Comparison of ENCODE assay signal across 19 cellular contexts in the genomic region with DNA sequence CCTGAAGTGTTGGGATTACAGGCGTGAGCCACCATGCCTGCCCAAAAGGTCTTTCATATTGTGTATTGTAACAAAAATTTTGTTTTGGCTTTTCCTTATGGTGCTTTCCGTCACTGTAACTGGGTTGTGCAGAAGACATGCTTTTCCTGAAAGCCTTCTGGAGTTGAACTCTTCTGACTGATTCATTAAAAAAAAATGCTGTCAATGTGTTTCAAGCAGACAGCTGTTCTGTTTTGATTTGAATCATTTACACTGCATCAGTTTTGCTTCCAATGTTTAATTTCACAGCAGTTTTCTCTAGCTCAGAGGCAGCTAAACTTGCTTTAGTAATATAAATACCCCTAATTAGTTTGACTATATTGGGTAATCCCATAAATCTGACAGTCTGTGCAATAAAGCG. TPM values are rescaled to one million over a fixed set of nuclear protein-coding genes. Genes with fewer than 3 reads are reported as not detected.
"Had no signal": no experiment of that assay in that cellular context is flagged by ENCODE, and none has a peak within 500 bp of the region (broad histone marks: within the 10 kb centered on the region; RNA-seq: fewer than 3 reads in every experiment).

No MANE protein-coding gene starts in this region.

- DNase-seq: activated CD4-positive, alpha-beta T cell treated with anti-CD3 and anti-CD28 coated beads, Interleukin-2, amount 50 U/mL, for 4 hours; activated CD8-positive, alpha-beta memory T cell treated with anti-CD3 and anti-CD28 coated beads for 24 hours; activated CD8-positive, alpha-beta memory T cell treated with anti-CD3 and anti-CD28 coated beads, Interleukin-2, amount 50 U/mL, for 48 hours; activated naive CD4-positive, alpha-beta T cell; activated T-cell treated with anti-CD3 and anti-CD28 coated beads, Interleukin-2, amount 50 U/mL, for 4 hours; colonic mucosa; heart left ventricle; left ventricle myocardium superior; nephron progenitor cell; right lobe of liver; stimulated activated CD4-positive, alpha-beta T cell treated with anti-CD3 and anti-CD28 coated beads, Interleukin-2, amount 100 ng/mL, for 48 hours; stimulated activated CD8-positive, alpha-beta memory T cell treated with anti-CD3 and anti-CD28 coated beads, Interleukin-4, amount 100 ng/mL, for 48 hours; stimulated activated naive B cell treated with anti-CD40 and anti-IgM and Interleukin-4, amounts not matched to agents 10 μg/mL and 1 μg/mL and 100 μg/mL, for 72 hours; T1000; transverse colon had no signal

- H3K4me3 ChIP-seq: breast epithelium, colonic mucosa, esophagus muscularis mucosa, heart left ventricle, right lobe of liver, transverse colon had no signal

- H3K9ac ChIP-seq: parathyroid adenoma had no signal

- H3K27me3 ChIP-seq: breast epithelium, colonic mucosa, esophagus muscularis mucosa, heart left ventricle, right lobe of liver, transverse colon had no signal

- H3K27ac ChIP-seq: breast epithelium, colonic mucosa, esophagus muscularis mucosa, heart left ventricle, parathyroid adenoma, right lobe of liver, transverse colon had no signal

- H3K9me3 ChIP-seq: breast epithelium, colonic mucosa, esophagus muscularis mucosa, heart left ventricle, right lobe of liver, transverse colon had no signal

- H2AFZ ChIP-seq: parathyroid adenoma had no signal

- H3K4me1 ChIP-seq: breast epithelium, colonic mucosa, parathyroid adenoma had no signal

- ATAC-seq: activated T-cell treated with anti-CD3 and anti-CD28 coated beads, Interleukin-2, amount 50 U/mL, for 4 hours; heart left ventricle; left ventricle myocardium superior; right lobe of liver; stimulated activated naive B cell treated with anti-CD40 and anti-IgM and Interleukin-4, amounts not matched to agents 10 μg/mL and 1 μg/mL and 100 μg/mL, for 72 hours; WTC11 had no signal

RNA-seq across cellular contexts. Expression of a gene that starts 26.2 kb away (rescaled TPM):
- total RNA-seq: colonic mucosa, left ventricle myocardium superior, transverse colon had no signal
- polyA plus RNA-seq: heart left ventricle had no signal
